In the genomic region with DNA sequence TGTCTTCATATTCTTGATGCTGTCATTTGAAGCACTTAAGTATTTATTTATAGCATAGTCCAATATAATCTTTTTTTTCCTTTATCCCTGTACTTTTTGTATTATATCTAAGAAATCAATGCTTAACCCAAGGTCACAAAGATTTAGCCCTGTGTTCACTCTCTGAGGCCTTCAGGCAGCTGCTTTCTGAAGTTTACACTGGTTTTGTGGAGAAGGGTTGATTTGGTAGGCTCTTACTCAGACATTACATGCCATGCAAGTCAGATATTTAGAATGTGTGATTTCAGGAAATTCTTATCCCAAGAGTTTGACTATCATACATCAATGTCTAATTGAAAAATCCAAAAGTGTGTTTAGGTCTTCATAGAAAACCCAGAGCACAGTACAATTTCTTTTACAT, we compare ENCODE assay signal across 25 cellular contexts. TPM values are rescaled to one million over a fixed set of nuclear protein-coding genes. Genes with fewer than 3 reads are reported as not detected.
DNase-seq lines count a peak whose midpoint lies in the region; ATAC-seq lines count a peak whose summit lies in the region.
"Had no signal": no experiment of that assay in that cellular context is flagged by ENCODE, and none has a peak within 500 bp of the region (broad histone marks: within the 10 kb centered on the region; RNA-seq: fewer than 3 reads in every experiment).

No MANE protein-coding gene starts in this region.

- DNase-seq in LHCN-M2 (ENCODE audit: low read depth) (peak; percentile 68), fibroblast of peridontal ligament (ENCODE audit: extremely low read depth) (peak; percentile 22), myocyte (ENCODE audit: low read depth) (peak; percentile 24), activated T-cell treated with anti-CD3 and anti-CD28 coated beads for 4 hours (no peak), NOMO-1 treated with DMSO at 0.1 percent for 48 hours (lab: John Stamatoyannopoulos, UW; ENCODE audit: unreplicated experiment) (no peak)
- DNase-seq in activated CD4-positive, alpha-beta T cell treated with anti-CD3 and anti-CD28 coated beads, Interleukin-2, amount 50 U/mL, for 4 hours: no peak
- DNase-seq: 8988T; ACHN; BE2C; C1 segment of cervical spinal cord; CD4-positive, alpha-beta memory T cell; CD4-positive, CD25-positive, alpha-beta regulatory T cell; CD8-positive, alpha-beta memory T cell; COR-L47; DMS 273 treated with DMSO at 0.1 percent for 48 hours; DMS153; DMS53; DMS79; DND-41; EL; GDM1 had no signal

- ATAC-seq in HG03457 (IDR thresholded peaks at IDR 0.05; ENCODE audit: unreplicated experiment): no peak
- ATAC-seq: GM12878 had no signal

RNA-seq across cellular contexts. Expression of a gene that starts 56.3 kb away (rescaled TPM):
- total RNA-seq in LHCN-M2 (2014; rRNA removed) (56.5 and 75.1 TPM in 2 replicates), myocyte (106 and 140 TPM in 2 replicates)
- 15.7 TPM for polyA plus RNA-seq in LHCN-M2 (2012)
- polyA plus RNA-seq in myocyte (2012): 17.5 TPM
- total RNA-seq: A673; CD4-positive, alpha-beta memory T cell; CD4-positive, CD25-positive, alpha-beta regulatory T cell; CD8-positive, alpha-beta memory T cell had no signal
- polyA plus RNA-seq: CD14-positive monocyte; CD4-positive, alpha-beta memory T cell; CD4-positive, CD25-positive, alpha-beta regulatory T cell; CD8-positive, alpha-beta memory T cell had no signal

Comparison
In these comparisons a context has a peak if more than half of its experiments do, and no peak if none do; other contexts are left out.
1. DNase-seq: peak in LHCN-M2 (single experiment), fibroblast of peridontal ligament (single experiment) and myocyte (single experiment); none in activated T-cell treated with anti-CD3 and anti-CD28 coated beads for 4 hours (single experiment), NOMO-1 treated with DMSO at 0.1 percent for 48 hours (single experiment) and activated CD4-positive, alpha-beta T cell treated with anti-CD3 and anti-CD28 coated beads, Interleukin-2, amount 50 U/mL, for 4 hours (0 of 2).